34 cellular contexts compared by ENCODE assay signal in genomic region chr14:87632796-87633195, GRCh38.
"Had no signal": no experiment of that assay in that cellular context is flagged by ENCODE, and none has a peak within 500 bp of the region (broad histone marks: within the 10 kb centered on the region; RNA-seq: fewer than 3 reads in every experiment).

No MANE protein-coding gene starts in this region.

- H3K4me3 Mint-ChIP-seq: activated B cell treated with CpG ODN at 0.5 μM for 24 hours; activated CD8-positive, alpha-beta T cell treated with anti-CD3 and anti-CD28 coated beads for 36 hours; activated naive CD4-positive, alpha-beta T cell treated with anti-CD3 and anti-CD28 coated beads for 36 hours; activated naive CD4-positive, alpha-beta T cell treated with anti-CD3 and anti-CD28 coated beads, Interleukin-2, amount 50 U/mL, for 24 hours; activated naive CD8-positive, alpha-beta T cell treated with anti-CD3 and anti-CD28 coated beads for 36 hours; activated naive CD8-positive, alpha-beta T cell treated with anti-CD3 and anti-CD28 coated beads, Interleukin-2, amount 50 U/mL, for 24 hours; activated T-helper 1 cell treated with anti-CD3 and anti-CD28 coated beads, Interleukin-12 subunit alpha, Interleukin-12 subunit beta, Interleukin-2, Interleukin-4 antibody, amounts not matched to agents 30 ng/mL and 10 ng/mL and 1 ng/mL, durations not matched to agents 14 hours and 24 hours and 36 hours; brain; central memory CD8-positive, alpha-beta T cell; dendritic cell treated with granulocyte-macrophage colony-stimulating factor and Interleukin-4, amounts not matched to agents 40 ng/mL and 50 ng/mL, for 4 days; effector memory CD8-positive, alpha-beta T cell had no signal

- DNase-seq: activated B cell treated with CpG ODN at 0.5 μM for 24 hours; activated CD4-positive, alpha-beta T cell treated with anti-CD3 and anti-CD28 coated beads for 48 hours; activated CD4-positive, alpha-beta T cell treated with anti-CD3 and anti-CD28 coated beads, Interleukin-2, amount 50 U/mL, for 1 hour; activated CD4-positive, alpha-beta T cell treated with anti-CD3 and anti-CD28 coated beads, Interleukin-2, amount 50 U/mL, for 48 hours; activated CD8-positive, alpha-beta memory T cell treated with anti-CD3 and anti-CD28 coated beads for 24 hours; activated CD8-positive, alpha-beta T cell treated with anti-CD3 and anti-CD28 coated beads for 36 hours; activated effector memory CD4-positive, alpha-beta T cell treated with anti-CD3 and anti-CD28 coated beads, Interleukin-2, amount 50 U/mL, for 16 hours; activated naive CD4-positive, alpha-beta T cell treated with anti-CD3 and anti-CD28 coated beads for 36 hours; activated naive CD8-positive, alpha-beta T cell treated with anti-CD3 and anti-CD28 coated beads for 36 hours; activated naive CD8-positive, alpha-beta T cell treated with anti-CD3 and anti-CD28 coated beads, Interleukin-2, amount 50 U/mL, for 24 hours; activated T-cell treated with anti-CD3 and anti-CD28 coated beads, Interleukin-2, amount 50 U/mL, for 48 hours; adrenal gland; amygdala; aorta; effector CD4-positive, alpha-beta T cell; effector memory CD8-positive, alpha-beta T cell; erythroblast; foreskin keratinocyte; gastrocnemius medialis; glutamatergic neuron; heart left ventricle; T-helper 2 cell; WERI-Rb-1 had no signal

- H3K4me3 ChIP-seq: adrenal gland, breast epithelium, cardiac muscle cell, coronary artery, esophagus muscularis mucosa, gastrocnemius medialis, heart left ventricle had no signal

- H3K27ac Mint-ChIP-seq: activated B cell treated with CpG ODN at 0.5 μM for 24 hours; activated CD8-positive, alpha-beta T cell treated with anti-CD3 and anti-CD28 coated beads for 36 hours; activated naive CD4-positive, alpha-beta T cell treated with anti-CD3 and anti-CD28 coated beads for 36 hours; activated naive CD4-positive, alpha-beta T cell treated with anti-CD3 and anti-CD28 coated beads, Interleukin-2, amount 50 U/mL, for 24 hours; activated naive CD8-positive, alpha-beta T cell treated with anti-CD3 and anti-CD28 coated beads for 36 hours; activated naive CD8-positive, alpha-beta T cell treated with anti-CD3 and anti-CD28 coated beads, Interleukin-2, amount 50 U/mL, for 24 hours; activated T-helper 1 cell treated with anti-CD3 and anti-CD28 coated beads, Interleukin-12 subunit alpha, Interleukin-12 subunit beta, Interleukin-2, Interleukin-4 antibody, amounts not matched to agents 30 ng/mL and 10 ng/mL and 1 ng/mL, durations not matched to agents 14 hours and 24 hours and 36 hours; activated T-helper 2 cell treated with anti-CD3 and anti-CD28 coated beads, Interferon-gamma antibody, Interleukin-2, Interleukin-4, amounts not matched to agents 10 μg/mL and 5 μg/mL and 100 μg/mL, durations not matched to agents 14 hours and 24 hours and 36 hours; dendritic cell treated with granulocyte-macrophage colony-stimulating factor and Interleukin-4, amounts not matched to agents 40 ng/mL and 50 ng/mL, for 4 days; effector memory CD8-positive, alpha-beta T cell had no signal

- H3K27me3 Mint-ChIP-seq: activated B cell treated with CpG ODN at 0.5 μM for 24 hours; activated CD8-positive, alpha-beta T cell treated with anti-CD3 and anti-CD28 coated beads for 36 hours; activated naive CD4-positive, alpha-beta T cell treated with anti-CD3 and anti-CD28 coated beads, Interleukin-2, amount 50 U/mL, for 24 hours; activated naive CD8-positive, alpha-beta T cell treated with anti-CD3 and anti-CD28 coated beads for 36 hours; activated naive CD8-positive, alpha-beta T cell treated with anti-CD3 and anti-CD28 coated beads, Interleukin-2, amount 50 U/mL, for 24 hours; brain; central memory CD8-positive, alpha-beta T cell; dendritic cell treated with granulocyte-macrophage colony-stimulating factor and Interleukin-4, amounts not matched to agents 40 ng/mL and 50 ng/mL, for 4 days; effector memory CD8-positive, alpha-beta T cell had no signal

- H3K4me1 ChIP-seq: adrenal gland, foreskin keratinocyte, gastrocnemius medialis had no signal

- H3K9me3 Mint-ChIP-seq: activated CD8-positive, alpha-beta T cell treated with anti-CD3 and anti-CD28 coated beads for 36 hours; activated naive CD4-positive, alpha-beta T cell treated with anti-CD3 and anti-CD28 coated beads for 36 hours; activated naive CD8-positive, alpha-beta T cell treated with anti-CD3 and anti-CD28 coated beads for 36 hours; activated naive CD8-positive, alpha-beta T cell treated with anti-CD3 and anti-CD28 coated beads, Interleukin-2, amount 50 U/mL, for 24 hours; activated T-helper 2 cell treated with anti-CD3 and anti-CD28 coated beads, Interferon-gamma antibody, Interleukin-2, Interleukin-4, amounts not matched to agents 10 μg/mL and 5 μg/mL and 100 μg/mL, durations not matched to agents 14 hours and 24 hours and 36 hours; dendritic cell treated with granulocyte-macrophage colony-stimulating factor and Interleukin-4, amounts not matched to agents 40 ng/mL and 50 ng/mL, for 4 days had no signal

- H3K27ac ChIP-seq: adrenal gland, breast epithelium, cardiac muscle cell, coronary artery, esophagus muscularis mucosa, foreskin keratinocyte, gastrocnemius medialis, heart left ventricle, WERI-Rb-1 had no signal

- H3K27me3 ChIP-seq: adrenal gland, breast epithelium, cardiac muscle cell, esophagus muscularis mucosa, foreskin keratinocyte, gastrocnemius medialis, heart left ventricle had no signal

- H3K9me3 ChIP-seq: adrenal gland, breast epithelium, esophagus muscularis mucosa, gastrocnemius medialis, heart left ventricle had no signal

- FAIRE-seq: TTC549 had no signal

- H3K4me1 Mint-ChIP-seq: activated B cell treated with CpG ODN at 0.5 μM for 24 hours; activated naive CD4-positive, alpha-beta T cell treated with anti-CD3 and anti-CD28 coated beads, Interleukin-2, amount 50 U/mL, for 24 hours; activated naive CD8-positive, alpha-beta T cell treated with anti-CD3 and anti-CD28 coated beads for 36 hours; activated naive CD8-positive, alpha-beta T cell treated with anti-CD3 and anti-CD28 coated beads, Interleukin-2, amount 50 U/mL, for 24 hours; central memory CD8-positive, alpha-beta T cell had no signal

- H3K36me3 Mint-ChIP-seq: activated naive CD4-positive, alpha-beta T cell treated with anti-CD3 and anti-CD28 coated beads, Interleukin-2, amount 50 U/mL, for 24 hours; activated naive CD8-positive, alpha-beta T cell treated with anti-CD3 and anti-CD28 coated beads for 36 hours; brain had no signal

- H3K36me3 ChIP-seq: adrenal gland, breast epithelium, cardiac muscle cell, esophagus muscularis mucosa, gastrocnemius medialis, heart left ventricle, WERI-Rb-1 had no signal
